12 cellular contexts compared by ENCODE assay signal in the genomic region with DNA sequence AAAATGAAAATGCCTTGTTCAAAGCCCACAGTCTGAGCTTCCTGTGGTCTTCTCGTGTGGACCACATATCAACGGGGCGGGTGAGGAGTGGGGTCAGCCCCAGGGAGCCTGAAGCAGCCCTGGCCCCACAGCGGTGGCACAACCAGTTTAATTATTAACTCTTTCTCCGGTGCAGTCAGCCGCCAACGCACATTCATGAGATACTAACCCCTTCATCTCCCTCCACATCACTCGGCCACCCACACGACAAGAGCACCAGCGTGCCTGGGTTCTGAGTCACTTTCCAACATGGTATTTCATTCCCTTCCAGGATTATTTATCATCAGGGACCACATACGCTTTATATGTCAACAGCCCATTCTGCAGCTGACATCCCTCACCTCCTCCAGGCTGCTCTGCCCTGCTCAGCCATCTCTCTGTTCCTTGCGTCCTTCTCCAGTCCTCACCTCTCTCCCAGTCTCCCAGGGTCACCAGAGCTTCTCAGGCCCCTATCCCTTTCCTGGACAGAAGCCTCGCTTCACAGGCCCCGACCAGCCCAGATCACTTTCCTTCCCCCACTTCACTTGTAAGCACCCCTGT. TPM values are rescaled to one million over a fixed set of nuclear protein-coding genes. Genes with fewer than 3 reads are reported as not detected.
A peak's percentile ranks its signal among the peaks of the same experiment; 100 is the strongest.
DNase-seq lines count a peak whose midpoint lies in the region; ATAC-seq, FAIRE-seq and TF ChIP-seq lines count a peak whose summit lies in the region.
"Had no signal": no experiment of that assay in that cellular context is flagged by ENCODE, and none has a peak within 500 bp of the region (broad histone marks: within the 10 kb centered on the region; RNA-seq: fewer than 3 reads in every experiment).

No MANE protein-coding gene starts in this region.

- TF ChIP-seq CTCF in A673 (conservative IDR thresholded peaks at IDR 0.05; ENCODE audit: low read depth, low read length) = no peak
- no peak for TF ChIP-seq CTCF in astrocyte of the spinal cord (IDR thresholded peaks at IDR 0.05; ENCODE audit: low read depth, low read length)
- no peak for TF ChIP-seq CTCF in HepG2 (CRISPR knock-in tag; IDR thresholded peaks at IDR 0.05)
- no peak for TF ChIP-seq CTCF in CD4-positive, alpha-beta T cell (IDR thresholded peaks at IDR 0.05)

- H3K4me3 ChIP-seq in A673 (ENCODE audit: low read depth, low read length, poor library complexity, severe bottlenecking) = no peak overlapping the region
- H3K4me3 ChIP-seq in astrocyte of the spinal cord (ENCODE audit: low read depth, low read length) = no peak overlapping the region
- peak overlapping the region in 1 of 3 experiments; percentile 44; a peak in 2 of 6 replicates for H3K4me3 ChIP-seq in HepG2 (replicated peaks in 1 of 3; ENCODE audit: insufficient read depth in 1 of 3, low read depth in 2 of 3, low read length in 3 of 3)
- H3K4me3 ChIP-seq: suprapubic skin had no signal

- TF ChIP-seq EP300 in HepG2 (IDR thresholded peaks at IDR 0.05; ENCODE audit: low read depth in 2 of 2, low read length in 2 of 2) (peak; percentile 61 to 95; a peak in 3 of 4 replicates), HepG2 (CRISPR knock-in tag; IDR thresholded peaks at IDR 0.05; ENCODE audit: borderline replicate concordance) (peak; percentile 82)

- TF ChIP-seq RAD21 in HepG2 (CRISPR knock-in tag; IDR thresholded peaks at IDR 0.05) = peak; percentile 31; the same call in 1 of the 2 replicates

- H3K79me2 ChIP-seq in HepG2 (ENCODE audit: insufficient read depth, low read length) = no peaks in the 10 kb centered on the region

- H3K4me3 Mint-ChIP-seq in CD4-positive, alpha-beta T cell = no peak overlapping the region
- no peak overlapping the region for H3K4me3 Mint-ChIP-seq in activated CD8-positive, alpha-beta T cell treated with anti-CD3 and anti-CD28 coated beads, Interleukin-2, amount 10 ng/mL, durations not matched to agents 7 days and 5 days
- H3K4me3 Mint-ChIP-seq: activated naive CD8-positive, alpha-beta T cell had no signal

- no peak overlapping the region for H2AFZ ChIP-seq in HepG2 (ENCODE audit: low read length)

- no peaks in the 10 kb centered on the region for H3K9me3 Mint-ChIP-seq in CD4-positive, alpha-beta T cell
- H3K9me3 Mint-ChIP-seq in activated CD8-positive, alpha-beta T cell treated with anti-CD3 and anti-CD28 coated beads, Interleukin-2, amount 10 ng/mL, durations not matched to agents 7 days and 5 days (ENCODE audit: insufficient read depth) = no peaks in the 10 kb centered on the region

- 8% methylated on average over 14 of the region's 14 CpGs for WGBS in HepG2 (ENCODE audit: low lambda C conversion rate)

- no TSS peak for BruUV-seq in A673 (replicated peaks; lab: Mats Ljungman, UMichigan)
- BruUV-seq in HepG2 (replicated peaks; lab: Mats Ljungman, UMichigan) = no TSS peak

- H3K36me3 ChIP-seq in A673 (ENCODE audit: insufficient read depth, low read length, poor library complexity, severe bottlenecking) (no peaks in the 10 kb centered on the region), HepG2 (replicated peaks in 1 of 2; ENCODE audit: control insufficient read depth in 1 of 2, insufficient read depth in 2 of 2, low read length in 2 of 2) (no peaks in the 10 kb centered on the region)
- H3K36me3 ChIP-seq: suprapubic skin had no signal

- H3K4me1 ChIP-seq in A673 (ENCODE audit: insufficient read depth, low read length, poor library complexity, severe bottlenecking) (peaks cover 22% of the 10 kb centered on the region), HepG2 (ENCODE audit: insufficient read depth, low read length) (peaks cover 98% of the 10 kb centered on the region)
- H3K4me1 ChIP-seq: suprapubic skin had no signal

- DNase-seq in A673 (ENCODE audit: low spot score) (peak; percentile 75), HCEC 1CT (peak; percentile 80), astrocyte of the spinal cord (ENCODE audit: low read depth, low spot score) (peak; percentile 86), HepG2 (ENCODE audit: low spot score) (peak; percentile 98)
- DNase-seq in CD4-positive, alpha-beta T cell = no peak
- no peak for DNase-seq in activated CD8-positive, alpha-beta T cell treated with anti-CD3 and anti-CD28 coated beads, Interleukin-2, amount 10 ng/mL, durations not matched to agents 7 days and 5 days
- DNase-seq: NCI-H2171, T-helper 2 cell had no signal

- peak; percentile 94 for FAIRE-seq in HepG2 (lab: Jason Lieb, UNC)

- no peaks in the 10 kb centered on the region for H3K27me3 Mint-ChIP-seq in CD4-positive, alpha-beta T cell
- H3K27me3 Mint-ChIP-seq in activated CD8-positive, alpha-beta T cell treated with anti-CD3 and anti-CD28 coated beads, Interleukin-2, amount 10 ng/mL, durations not matched to agents 7 days and 5 days (ENCODE audit: low read depth) = peaks cover 18% of the 10 kb centered on the region
- H3K27me3 Mint-ChIP-seq: activated naive CD8-positive, alpha-beta T cell had no signal

- intact Hi-C loops in A673 (cut with micrococcal nuclease; ENCODE audit: unreplicated experiment) (no loop called here), HepG2 (cut with micrococcal nuclease; ENCODE audit: unreplicated experiment) (loop anchor here (1.0 kb wide), 1 partner anchor 47 kb away; no protein-coding TSS in a partner anchor)
- intact Hi-C loops in CD4-positive, alpha-beta T cell (cut with DNase I, micrococcal nuclease) = no loop called here

- H3K27me3 ChIP-seq in A673 (replicated peaks; ENCODE audit: insufficient read depth, low read depth, low read length, poor library complexity) (no peaks in the 10 kb centered on the region), HepG2 (ENCODE audit: control insufficient read depth in 1 of 2, insufficient read depth in 2 of 2, low read length in 2 of 2) (no peaks in the 10 kb centered on the region)
- no peaks in the 10 kb centered on the region for H3K27me3 ChIP-seq in CD4-positive, alpha-beta T cell (ENCODE audit: control insufficient read depth, insufficient read depth, low read length)
- H3K27me3 ChIP-seq: suprapubic skin had no signal

- CTCF ChIA-PET in A673 (lab: Charles Lee) = no interaction called here
- CTCF ChIA-PET in HepG2 (lab: Yijun Ruan, JAX; ENCODE audit: low intra/inter-chr PET ratio, low total read pairs) = no interaction called here
- CTCF ChIA-PET in CD4-positive, alpha-beta T cell (lab: Charles Lee) = interaction anchor here (0.5 kb wide), 1 partner anchor 203 kb away, joined by 3 read pairs; the partner anchor contains the start of gene KIDINS220
- CTCF ChIA-PET in activated CD8-positive, alpha-beta T cell treated with anti-CD3 and anti-CD28 coated beads, Interleukin-2, amount 10 ng/mL, durations not matched to agents 7 days and 5 days (lab: Charles Lee) = no interaction called here

- POLR2A ChIA-PET in A673 (lab: Charles Lee; ENCODE audit: low non-redundant PET) (interaction anchor here (0.7 kb wide), 1 partner anchor 151 kb away, joined by 3 read pairs; no protein-coding TSS in a partner anchor), HepG2 (lab: Yijun Ruan, JAX) (interaction anchor here (0.8 to 10.2 kb wide), 13 partner anchors 9 to 108 kb away, joined by 3 to 188 read pairs (median 4); partner anchors contain the start of gene ID2)
- POLR2A ChIA-PET in CD4-positive, alpha-beta T cell (lab: Charles Lee) = no interaction called here
- POLR2A ChIA-PET in activated CD8-positive, alpha-beta T cell treated with anti-CD3 and anti-CD28 coated beads, Interleukin-2, amount 10 ng/mL, durations not matched to agents 7 days and 5 days (lab: Charles Lee) = interaction anchor here (1.4 kb wide), 1 partner anchor 48 kb away, joined by 4 read pairs; the partner anchor contains the start of gene ID2

- peak overlapping the region; percentile 41 for H3K27ac ChIP-seq in A673 (ENCODE audit: low read depth, low read length, poor library complexity, severe bottlenecking)
- peak overlapping the region; percentile 55 for H3K27ac ChIP-seq in HepG2 (ENCODE audit: extremely low read length, insufficient read depth, low read length)
- no peak overlapping the region for H3K27ac ChIP-seq in CD4-positive, alpha-beta T cell (ENCODE audit: low read depth, low read length)
- H3K27ac ChIP-seq: suprapubic skin had no signal

- TF ChIP-seq POLR2A in HepG2 (IDR thresholded peaks at IDR 0.05; ENCODE audit: insufficient read depth in 1 of 2, low read depth in 2 of 2, low read length in 2 of 2) = peak in 1 of 2 experiments; percentile 40; a peak in 2 of 4 replicates

- peaks cover 10% of the 10 kb centered on the region for H3K4me1 Mint-ChIP-seq in CD4-positive, alpha-beta T cell (ENCODE audit: low read depth)
- peaks cover 13% of the 10 kb centered on the region for H3K4me1 Mint-ChIP-seq in activated CD8-positive, alpha-beta T cell treated with anti-CD3 and anti-CD28 coated beads, Interleukin-2, amount 10 ng/mL, durations not matched to agents 7 days and 5 days (ENCODE audit: low read depth)

- no peaks in the 10 kb centered on the region for H4K20me1 ChIP-seq in HepG2 (ENCODE audit: insufficient read depth, low read length)

- ATAC-seq in HepG2 = peak; percentile 88
- ATAC-seq in CD4-positive, alpha-beta T cell (ENCODE audit: poor library complexity) = no peak
- ATAC-seq in HG03196 (IDR thresholded peaks at IDR 0.05; ENCODE audit: unreplicated experiment) = no peak
- no peak for ATAC-seq in activated CD8-positive, alpha-beta T cell treated with anti-CD3 and anti-CD28 coated beads, Interleukin-2, amount 10 ng/mL, durations not matched to agents 7 days and 5 days
- no peak for ATAC-seq in GM21619 (IDR thresholded peaks at IDR 0.05; ENCODE audit: unreplicated experiment)

- in situ Hi-C loops in astrocyte of the spinal cord (cut with HindIII; ENCODE audit: low sequenced_read_pairs) (no loop called here), HepG2 (cut with HindIII; ENCODE audit: extremely low pct_ligation_motif_present, low pct_unique_long_range_greater_than_20kb) (no loop called here)

- peak overlapping the region; percentile 25 for H3K9ac ChIP-seq in HepG2 (ENCODE audit: insufficient read depth, low read depth, low read length)

- H3K27ac Mint-ChIP-seq in CD4-positive, alpha-beta T cell = no peak overlapping the region
- H3K27ac Mint-ChIP-seq in activated CD8-positive, alpha-beta T cell treated with anti-CD3 and anti-CD28 coated beads, Interleukin-2, amount 10 ng/mL, durations not matched to agents 7 days and 5 days = no peak overlapping the region
- H3K27ac Mint-ChIP-seq: activated naive CD8-positive, alpha-beta T cell had no signal

- no peaks in the 10 kb centered on the region for H3K36me3 Mint-ChIP-seq in CD4-positive, alpha-beta T cell (ENCODE audit: low read depth)
- no peaks in the 10 kb centered on the region for H3K36me3 Mint-ChIP-seq in activated CD8-positive, alpha-beta T cell treated with anti-CD3 and anti-CD28 coated beads, Interleukin-2, amount 10 ng/mL, durations not matched to agents 7 days and 5 days (ENCODE audit: low read depth)
- H3K36me3 Mint-ChIP-seq: activated naive CD8-positive, alpha-beta T cell had no signal

- H3K9me3 ChIP-seq in A673 (ENCODE audit: low read depth, low read length, poor library complexity, severe bottlenecking) (no peaks in the 10 kb centered on the region), HepG2 (ENCODE audit: low read length) (no peaks in the 10 kb centered on the region)
- H3K9me3 ChIP-seq in CD4-positive, alpha-beta T cell (ENCODE audit: control insufficient read depth, low read length) = no peaks in the 10 kb centered on the region
- H3K9me3 ChIP-seq: suprapubic skin had no signal

- peak overlapping the region; percentile 72 for H3K4me2 ChIP-seq in HepG2 (ENCODE audit: low read depth, low read length)

RNA-seq across cellular contexts. Expression of gene ID2, which starts 48.0 kb away (rescaled TPM):
- 235 and 249 TPM in 2 replicates for total RNA-seq in A673 (2021)
- 214 and 258 TPM in 2 replicates for total RNA-seq in HepG2 (2016; rRNA removed; fragmentation: Illumina TruSeq; extraction: Trizol)
- 123 and 125 TPM in 2 replicates for total RNA-seq in HepG2 (2016; cell fraction: cytosol; rRNA removed; fragmentation: Illumina TruSeq; extraction: Trizol; ENCODE audit: low read depth)
- 231 and 299 TPM in 2 replicates for total RNA-seq in HepG2 (2016; cell fraction: insoluble cytoplasmic fraction; rRNA removed; fragmentation: Illumina TruSeq; extraction: Trizol)
- 120 and 130 TPM in 2 replicates for total RNA-seq in HepG2 (2016; cell fraction: membrane; rRNA removed; fragmentation: Illumina TruSeq; extraction: Trizol)
- 161 and 168 TPM in 2 replicates for total RNA-seq in HepG2 (2016; cell fraction: nucleus; rRNA removed; fragmentation: Illumina TruSeq; extraction: Trizol)
- polyA plus RNA-seq in HepG2 (2011; rRNA removed) = 610 and 719 TPM in 2 replicates
- polyA plus RNA-seq in HepG2 (2011; cell fraction: cytosol; rRNA removed) = 553 and 655 TPM in 2 replicates
- 354 and 556 TPM in 2 replicates for polyA plus RNA-seq in HepG2 (2011; cell fraction: nucleus; rRNA removed)
- 144 and 150 TPM in 2 replicates for polyA plus RNA-seq in HepG2 (2012)
- 39.6 and 40.9 TPM in 2 replicates for polyA plus RNA-seq in HepG2 (2016; cell fraction: cytosol; fragmentation: Illumina TruSeq; extraction: Trizol; ENCODE audit: low read depth)
- polyA plus RNA-seq in HepG2 (2016; cell fraction: insoluble cytoplasmic fraction; fragmentation: Illumina TruSeq; extraction: Trizol; ENCODE audit: low read depth) = 355 and 371 TPM in 2 replicates
- 61.5 and 69.8 TPM in 2 replicates for polyA plus RNA-seq in HepG2 (2016; cell fraction: membrane; fragmentation: Illumina TruSeq; extraction: Trizol; ENCODE audit: low read depth)
- polyA plus RNA-seq in HepG2 (2016; cell fraction: nucleus; fragmentation: Illumina TruSeq; extraction: Trizol; ENCODE audit: insufficient read depth, low read depth) = 375 and 408 TPM in 2 replicates
- polyA minus RNA-seq in HepG2 (2011; rRNA and poly(A)+ RNA removed; ENCODE audit: low replicate concordance) = 143 and 451 TPM in 2 replicates
- polyA minus RNA-seq in HepG2 (2011; cell fraction: cytosol; rRNA and poly(A)+ RNA removed) = 138 and 177 TPM in 2 replicates
- 115 and 276 TPM in 2 replicates for polyA minus RNA-seq in HepG2 (2011; cell fraction: nucleus; rRNA and poly(A)+ RNA removed)
- 100 to 1,000 TPM; 238 to 242 TPM for total RNA-seq in CD4-positive, alpha-beta T cell
- 100 to 1,000 TPM; 257 to 263 TPM for total RNA-seq in activated CD8-positive, alpha-beta T cell treated with anti-CD3 and anti-CD28 coated beads, Interleukin-2, amount 10 ng/mL, durations not matched to agents 7 days and 5 days

Comparison
In these comparisons a context has a peak if more than half of its experiments do, and no peak if none do; other contexts are left out.
1. DNase-seq: peak in A673 (single experiment), HCEC 1CT (single experiment), astrocyte of the spinal cord (single experiment) and HepG2 (single experiment); none in CD4-positive, alpha-beta T cell (0 of 10) and activated CD8-positive, alpha-beta T cell treated with anti-CD3 and anti-CD28 coated beads, Interleukin-2, amount 10 ng/mL, durations not matched to agents 7 days and 5 days (single experiment).